ENCODE assay signal across 22 cellular contexts in genomic region chr9:79104216-79104615, GRCh38.
DNase-seq lines count a peak whose midpoint lies in the region; ATAC-seq and TF ChIP-seq lines count a peak whose summit lies in the region.
"Had no signal": no experiment of that assay in that cellular context is flagged by ENCODE, and none has a peak within 500 bp of the region (broad histone marks: within the 10 kb centered on the region; RNA-seq: fewer than 3 reads in every experiment).

No MANE protein-coding gene starts in this region.

- H3K4me1 ChIP-seq in PC-9 (replicated peaks; ENCODE audit: insufficient read depth) = no peaks in the 10 kb centered on the region
- H3K4me1 ChIP-seq: BLaER1 treated with 17β-estradiol and CSF1 and Interleukin-3, amounts not matched to agents 10 nM and 100 nM; SJSA1 had no signal

- H2AFZ ChIP-seq in PC-9 = peak overlapping the region; percentile 73; the same call in 1 of the 2 replicates
- H2AFZ ChIP-seq: GM23338 had no signal

- CTCF ChIA-PET in PC-9 (lab: Charles Lee) = interaction anchor here (0.6 kb wide), 1 partner anchor 64 kb away, joined by 3 read pairs; no protein-coding TSS in a partner anchor

- H3F3A ChIP-seq in PC-9 (ENCODE audit: insufficient read depth, low read depth) = no peaks in the 10 kb centered on the region

- H3K79me2 ChIP-seq in PC-9 (ENCODE audit: low read depth) = no peaks in the 10 kb centered on the region

- no peak overlapping the region for H3K27ac ChIP-seq in PC-9
- H3K27ac ChIP-seq: BLaER1 treated with 17β-estradiol and CSF1 and Interleukin-3, amounts not matched to agents 10 nM and 100 nM; SJSA1 had no signal

- no peak for ATAC-seq in GM18520 (IDR thresholded peaks at IDR 0.05; ENCODE audit: unreplicated experiment)
- ATAC-seq: CD8-positive, alpha-beta T cell; GM23338; HepG2 had no signal

- no TSS peak for BruUV-seq in PC-9 (replicated peaks; lab: Mats Ljungman, UMichigan)

- peak overlapping the region; percentile 72; the same call in 1 of the 2 replicates for H3K4me2 ChIP-seq in PC-9
- H3K4me2 ChIP-seq: BLaER1 treated with 17β-estradiol and CSF1 and Interleukin-3, amounts not matched to agents 10 nM and 100 nM; GM23338 had no signal

- H3K4me3 ChIP-seq in PC-9 = peak overlapping the region; percentile 35; the same call in 1 of the 2 replicates
- H3K4me3 ChIP-seq: BLaER1 treated with 17β-estradiol and CSF1 and Interleukin-3, amounts not matched to agents 10 nM and 100 nM; GM23338; SJSA1 had no signal

- POLR2A ChIA-PET in PC-9 (lab: Charles Lee; ENCODE audit: unreplicated experiment) = interaction anchor here (0.7 kb wide), 1 partner anchor 476 kb away, joined by 3 read pairs; no protein-coding TSS in a partner anchor

- intact Hi-C loops in PC-9 (cut with micrococcal nuclease; ENCODE audit: unreplicated experiment) = no loop called here

- DNase-seq in EH (ENCODE audit: low read depth) = peak; percentile 87
- no peak for DNase-seq in PC-9
- DNase-seq in iris pigment epithelial cell (ENCODE audit: low read depth) = peak; percentile 11
- no peak for DNase-seq in NCI-H2171 treated with DMSO at 0.1 percent for 48 hours (lab: John Stamatoyannopoulos, UW)
- no peak for DNase-seq in NCI-H446 treated with DMSO at 0.1 percent for 48 hours (lab: John Stamatoyannopoulos, UW)
- no peak for DNase-seq in C1 segment of cervical spinal cord (lab: John Stamatoyannopoulos, UW)
- DNase-seq: CD8-positive, alpha-beta T cell; DMS79 treated with DMSO at 0.1 percent for 48 hours; H9; Karpas-422; NCI-H1105; NCI-H1436 treated with DMSO at 0.1 percent for 48 hours; NCI-H187 treated with DMSO at 0.1 percent for 48 hours; NCI-H446; NCI-H526; Right ventricle myocardium superior; RPMI8226 had no signal

- no peaks in the 10 kb centered on the region for H4K20me1 ChIP-seq in PC-9 (ENCODE audit: insufficient read depth)
- H4K20me1 ChIP-seq: BLaER1 treated with 17β-estradiol and CSF1 and Interleukin-3, amounts not matched to agents 10 nM and 100 nM had no signal

- TF ChIP-seq CTCF in PC-9 (conservative IDR thresholded peaks at IDR 0.05) = no peak

- no peaks in the 10 kb centered on the region for H3K9me2 ChIP-seq in PC-9 (ENCODE audit: insufficient read depth)

- no peaks in the 10 kb centered on the region for H3K9me3 ChIP-seq in PC-9 (ENCODE audit: insufficient read depth, low read depth)

- no peaks in the 10 kb centered on the region for H3K27me3 ChIP-seq in PC-9 (ENCODE audit: insufficient read depth, low read depth)
- H3K27me3 ChIP-seq: BLaER1 treated with 17β-estradiol and CSF1 and Interleukin-3, amounts not matched to agents 10 nM and 100 nM; SJSA1 had no signal

- no peaks in the 10 kb centered on the region for H3K36me3 ChIP-seq in PC-9 (ENCODE audit: low read depth)
- H3K36me3 ChIP-seq: SJSA1 had no signal

Comparison
In these comparisons a context has a peak if more than half of its experiments do, and no peak if none do; other contexts are left out.
1. DNase-seq: peak in EH (single experiment) and iris pigment epithelial cell (single experiment); none in PC-9 (0 of 2), NCI-H2171 treated with DMSO at 0.1 percent for 48 hours (single experiment), NCI-H446 treated with DMSO at 0.1 percent for 48 hours (single experiment) and C1 segment of cervical spinal cord (0 of 14).